Comparison of ENCODE assay signal across 8 cellular contexts in genomic region chr5:6820851-6821479, GRCh38.
DNase-seq lines count a peak whose midpoint lies in the region; ATAC-seq, FAIRE-seq and TF ChIP-seq lines count a peak whose summit lies in the region.

No MANE protein-coding gene starts in this region.

- H3K4me1 Mint-ChIP-seq in HFFc6 (ENCODE audit: low read depth): 0 out of 2 replicates have a peak, but pooled peaks cover 5% of the 10 kb centered on the region

- WGBS in small intestine, 3 donors: 26 to 39% (median 35%) methylated on average over 12 of the region's 12 CpGs

- H3K36me3 Mint-ChIP-seq in HFFc6 (ENCODE audit: low read depth): peaks cover 10% of the 10 kb centered on the region; the same call in 1 of the 2 replicates

- peak; percentile 88 for TF ChIP-seq CTCF in HFFc6 (IDR thresholded peaks at IDR 0.05)

- H3K27me3 Mint-ChIP-seq in HFFc6 (ENCODE audit: insufficient read depth): peaks cover 23% of the 10 kb centered on the region

- H3K36me3 ChIP-seq in small intestine (ENCODE audit: control insufficient read depth in 2 of 2, insufficient read depth in 2 of 2, low read length in 2 of 2): no peaks in the 10 kb centered on the region

- peaks cover 0 to 4% of the 10 kb centered on the region in 2 donors for H3K27me3 ChIP-seq in small intestine (ENCODE audit: control insufficient read depth in 2 of 2, insufficient read depth in 2 of 2, low read length in 2 of 2)

- no peak overlapping the region for H3K27ac Mint-ChIP-seq in HFFc6

- ATAC-seq in esophagus mucosa: peak; percentile 46
- ATAC-seq in HG02678 (IDR thresholded peaks at IDR 0.05; ENCODE audit: unreplicated experiment): no peak

- peak; percentile 14 for DNase-seq in NCI-H1436 (lab: John Stamatoyannopoulos, UW)
- no peak for DNase-seq in NCI-H1436 treated with DMSO at 0.1 percent for 48 hours (lab: John Stamatoyannopoulos, UW)
- no peak for DNase-seq in HFFc6
- peak; percentile 41 to 59 for DNase-seq in NCI-H446 (lab: John Stamatoyannopoulos, UW)
- peak; percentile 76 for DNase-seq in activated CD4-positive, alpha-beta T cell treated with anti-CD3 and anti-CD28 coated beads for 48 hours
- peak; percentile 25 for DNase-seq in small intestine

- FAIRE-seq in small intestine (lab: Jason Lieb, UNC): no peak

- no peak overlapping the region for H3K4me3 Mint-ChIP-seq in HFFc6

- no peaks in the 10 kb centered on the region for H3K4me1 ChIP-seq in small intestine (ENCODE audit: control insufficient read depth in 2 of 2, insufficient read depth in 1 of 2, low read depth in 1 of 2, low read length in 1 of 2)

- no peak overlapping the region for H3K27ac ChIP-seq in small intestine (ENCODE audit: low read depth in 1 of 2, low read length in 1 of 2)

- no peaks in the 10 kb centered on the region for H3K9me3 ChIP-seq in small intestine (ENCODE audit: control insufficient read depth, low read depth)

- H3K4me3 ChIP-seq in small intestine (ENCODE audit: low read depth in 1 of 2, low read length in 2 of 2): no peak overlapping the region

- H3K9me3 Mint-ChIP-seq in HFFc6: peaks cover 6% of the 10 kb centered on the region

Comparison
In these comparisons a context has a peak if more than half of its experiments do, and no peak if none do; other contexts are left out.
1. DNase-seq: peak in NCI-H1436 (single experiment), NCI-H446 (2 of 2), activated CD4-positive, alpha-beta T cell treated with anti-CD3 and anti-CD28 coated beads for 48 hours (single experiment) and small intestine (single experiment); none in NCI-H1436 treated with DMSO at 0.1 percent for 48 hours (single experiment) and HFFc6 (single experiment).